Comparison of ENCODE assay signal across 34 cellular contexts in genomic region chr4:42466285-42466684, GRCh38.
"Had no signal": no experiment of that assay in that cellular context is flagged by ENCODE, and none has a peak within 500 bp of the region (broad histone marks: within the 10 kb centered on the region; RNA-seq: fewer than 3 reads in every experiment).

No MANE protein-coding gene starts in this region.

- H3K9ac ChIP-seq: KMS-11 had no signal

- H3K36me3 ChIP-seq: MG63 had no signal

- H3K4me3 ChIP-seq: MG63 had no signal

- H3K4me2 ChIP-seq: KMS-11 had no signal

- DNase-seq: Karpas-422, Kasumi-1, MG63, MM.1S, MV-4-11, NCI-H1048, NCI-H1092, NCI-H1092 treated with DMSO at 0.1 percent for 48 hours, NCI-H1105, NCI-H1105 treated with DMSO at 0.1 percent for 48 hours, NCI-H1417, NCI-H1417 treated with DMSO at 0.1 percent for 48 hours, NCI-H1436, NCI-H1436 treated with DMSO at 0.1 percent for 48 hours, NCI-H146, NCI-H1694, NCI-H1694 treated with DMSO at 0.1 percent for 48 hours, NCI-H187, NCI-H187 treated with DMSO at 0.1 percent for 48 hours, NCI-H1930, NCI-H2029, NCI-H2029 treated with DMSO at 0.1 percent for 48 hours, NCI-H2081 treated with DMSO at 0.1 percent for 48 hours, NCI-H2107, NCI-H2171, NCI-H2171 treated with DMSO at 0.1 percent for 48 hours, NCI-H2227 treated with DMSO at 0.1 percent for 48 hours, NCI-H226, NCI-H345, NCI-H446, NCI-H446 treated with DMSO at 0.1 percent for 48 hours, NCI-H510A, NCI-H510A treated with DMSO at 0.1 percent for 48 hours had no signal

- H3K9me3 ChIP-seq: MG63 had no signal

- H3K27me3 ChIP-seq: MG63 had no signal

- H3K27ac ChIP-seq: KMS-11 had no signal
